In genomic region chr1:2195785-2196184, GRCh38 we compare ENCODE assay signal across 7 cellular contexts. TPM values are rescaled to one million over a fixed set of nuclear protein-coding genes. Genes with fewer than 3 reads are reported as not detected.
DNase-seq lines count a peak whose midpoint lies in the region; ATAC-seq and TF ChIP-seq lines count a peak whose summit lies in the region.

No MANE protein-coding gene starts in this region.

- no peak for TF ChIP-seq CTCF in lower lobe of right lung (IDR thresholded peaks at IDR 0.05)
- TF ChIP-seq CTCF in thoracic aorta (IDR thresholded peaks at IDR 0.05), result no peak
- no peak for TF ChIP-seq CTCF in BE2C (IDR thresholded peaks at IDR 0.05; ENCODE audit: low read depth, low read length)

- no peaks in the 10 kb centered on the region for H3K9me3 Mint-ChIP-seq in activated T-helper 17 cell treated with anti-CD3 and anti-CD28 coated beads, Interleukin-2, amount 50 U/mL, for 72 hours

- DNase-seq in lower lobe of right lung, result no peak
- no peak for DNase-seq in thoracic aorta (ENCODE audit: low spot score)
- DNase-seq in BE2C, result no peak
- DNase-seq in central memory CD4-positive, alpha-beta T cell, result no peak
- no peak for DNase-seq in cortex of kidney (lab: John Stamatoyannopoulos, UW)

- no peak for ATAC-seq in activated T-helper 17 cell treated with anti-CD3 and anti-CD28 coated beads, Interleukin-2, amount 50 U/mL, for 72 hours (replicated peaks)
- no peak for ATAC-seq in lower lobe of right lung
- no peak for ATAC-seq in thoracic aorta (ENCODE audit: insufficient number of reproducible peaks, low FRiP score, low read depth)

- H3K4me3 Mint-ChIP-seq in activated T-helper 17 cell treated with anti-CD3 and anti-CD28 coated beads, Interleukin-2, amount 50 U/mL, for 72 hours, result peak overlapping the region; percentile 74

- peaks cover 64% of the 10 kb centered on the region for H3K4me1 ChIP-seq in lower lobe of right lung
- peaks cover 43 to 62% of the 10 kb centered on the region in 2 donors for H3K4me1 ChIP-seq in thoracic aorta (ENCODE audit: control insufficient read depth in 1 of 2, low read depth in 2 of 2)
- H3K4me1 ChIP-seq in BE2C, result peaks cover 7% of the 10 kb centered on the region

- no peaks in the 10 kb centered on the region for H3K9me3 ChIP-seq in KOPT-K1 (ENCODE audit: insufficient read depth, low read length, poor library complexity, severe bottlenecking)
- no peaks in the 10 kb centered on the region for H3K9me3 ChIP-seq in lower lobe of right lung
- H3K9me3 ChIP-seq in thoracic aorta, result no peaks in the 10 kb centered on the region
- no peaks in the 10 kb centered on the region for H3K9me3 ChIP-seq in BE2C

- H3K27me3 Mint-ChIP-seq in activated T-helper 17 cell treated with anti-CD3 and anti-CD28 coated beads, Interleukin-2, amount 50 U/mL, for 72 hours, result no peaks in the 10 kb centered on the region

- H3K4me3 ChIP-seq in lower lobe of right lung (no peak overlapping the region), thoracic aorta (no peak overlapping the region), BE2C (ENCODE audit: low read depth, low read length) (no peak overlapping the region)

- no peaks in the 10 kb centered on the region for H3K36me3 Mint-ChIP-seq in activated T-helper 17 cell treated with anti-CD3 and anti-CD28 coated beads, Interleukin-2, amount 50 U/mL, for 72 hours (ENCODE audit: low read depth)

- H3K4me1 Mint-ChIP-seq in activated T-helper 17 cell treated with anti-CD3 and anti-CD28 coated beads, Interleukin-2, amount 50 U/mL, for 72 hours, result peaks cover 4% of the 10 kb centered on the region

- H3K27ac Mint-ChIP-seq in activated T-helper 17 cell treated with anti-CD3 and anti-CD28 coated beads, Interleukin-2, amount 50 U/mL, for 72 hours, result no peak overlapping the region

- H3K27me3 ChIP-seq in lower lobe of right lung (ENCODE audit: low read depth), result no peaks in the 10 kb centered on the region
- no peaks in the 10 kb centered on the region for H3K27me3 ChIP-seq in thoracic aorta (replicated peaks; ENCODE audit: insufficient read depth)
- H3K27me3 ChIP-seq in BE2C, result no peaks in the 10 kb centered on the region

- H3K36me3 ChIP-seq in KOPT-K1 (ENCODE audit: insufficient read depth, low read length) (peaks cover 13% of the 10 kb centered on the region; the same call in 1 of the 2 replicates), lower lobe of right lung (no peaks in the 10 kb centered on the region), thoracic aorta (no peaks in the 10 kb centered on the region), BE2C (no peaks in the 10 kb centered on the region)

- intact Hi-C loops in lower lobe of right lung (cut with DNase I), result loop anchor here (5.0 kb wide), 1 partner anchor 187 kb away; no protein-coding TSS in a partner anchor

- H3K27ac ChIP-seq in KOPT-K1 (ENCODE audit: low read depth, low read length, poor library complexity, severe bottlenecking) (peak overlapping the region; percentile 84), lower lobe of right lung (peak overlapping the region; percentile 92), thoracic aorta (peak overlapping the region; percentile 92 to 97)

RNA-seq across cellular contexts. Expression of gene FAAP20, which starts 1.2 kb away (rescaled TPM):
- total RNA-seq in activated T-helper 17 cell treated with anti-CD3 and anti-CD28 coated beads, Interleukin-2, amount 50 U/mL, for 72 hours, result 10 to 100 TPM; 56.7 to 68.3 TPM
- total RNA-seq in lower lobe of right lung, result 50.9 TPM
- total RNA-seq in thoracic aorta, result 10 to 100 TPM; 29.1 to 52.6 TPM
- 37.3 TPM for polyA plus RNA-seq in BE2C (2012; ENCODE audit: insufficient read depth, insufficient read length, low read depth)

RNA-seq across cellular contexts. Expression of gene SKI, which starts 32.3 kb away (rescaled TPM):
- total RNA-seq in activated T-helper 17 cell treated with anti-CD3 and anti-CD28 coated beads, Interleukin-2, amount 50 U/mL, for 72 hours, result 10 to 100 TPM; 39.5 to 52.1 TPM
- total RNA-seq in lower lobe of right lung, result 90.0 TPM
- total RNA-seq in thoracic aorta, result 100 to 1,000 TPM; 135 to 138 TPM
- 22.2 TPM for polyA plus RNA-seq in BE2C (2012; ENCODE audit: insufficient read depth, insufficient read length, low read depth)
